In genomic region chr6:149933036-149933435, GRCh38 we compare ENCODE assay signal across 23 cellular contexts. TPM values are rescaled to one million over a fixed set of nuclear protein-coding genes. Genes with fewer than 3 reads are reported as not detected.
A peak's percentile ranks its signal among the peaks of the same experiment; 100 is the strongest.
DNase-seq lines count a peak whose midpoint lies in the region; ATAC-seq and TF ChIP-seq lines count a peak whose summit lies in the region.
"Had no signal": no experiment of that assay in that cellular context is flagged by ENCODE, and none has a peak within 500 bp of the region (broad histone marks: within the 10 kb centered on the region; RNA-seq: fewer than 3 reads in every experiment).

No MANE protein-coding gene starts in this region.

- no peak for ATAC-seq in GM21717 (IDR thresholded peaks at IDR 0.05; ENCODE audit: unreplicated experiment)
- ATAC-seq: A549 had no signal

- no peak for TF ChIP-seq CTCF in PC-9 (conservative IDR thresholded peaks at IDR 0.05)
- no peak for TF ChIP-seq CTCF in vagina (IDR thresholded peaks at IDR 0.05)

- H3K9me3 ChIP-seq in PC-9 (ENCODE audit: insufficient read depth, low read depth) (no peaks in the 10 kb centered on the region), vagina (no peaks in the 10 kb centered on the region)
- H3K9me3 ChIP-seq: A549; BLaER1 treated with 17β-estradiol and CSF1 and Interleukin-3, amounts not matched to agents 10 nM and 100 nM; Peyer's patch; SK-N-SH had no signal

- CTCF ChIA-PET in PC-9 (lab: Charles Lee): no interaction called here

- H3K9me2 ChIP-seq in PC-9 (ENCODE audit: insufficient read depth): no peaks in the 10 kb centered on the region
- H3K9me2 ChIP-seq: SK-N-SH had no signal

- H3K4me3 ChIP-seq in PC-9 (no peak overlapping the region), vagina (no peak overlapping the region)
- H3K4me3 ChIP-seq: A549; BLaER1 treated with 17β-estradiol and CSF1 and Interleukin-3, amounts not matched to agents 10 nM and 100 nM; Peyer's patch had no signal

- H3F3A ChIP-seq in PC-9 (ENCODE audit: insufficient read depth, low read depth): no peaks in the 10 kb centered on the region; the same call in 1 of the 2 replicates

- H4K20me1 ChIP-seq in PC-9 (ENCODE audit: insufficient read depth): no peaks in the 10 kb centered on the region

- H3K27ac ChIP-seq in PC-9: no peak overlapping the region
- H3K27ac ChIP-seq in vagina: no peak overlapping the region
- H3K27ac ChIP-seq: A549; BLaER1 treated with 17β-estradiol and CSF1 and Interleukin-3, amounts not matched to agents 10 nM and 100 nM; KMS-11; Peyer's patch had no signal

- H3K4me1 ChIP-seq in PC-9 (replicated peaks; ENCODE audit: insufficient read depth): peaks cover 20% of the 10 kb centered on the region
- peaks cover under 1% of the 10 kb centered on the region for H3K4me1 ChIP-seq in vagina
- H3K4me1 ChIP-seq: A549 had no signal

- peak overlapping the region; percentile 40 for H3K4me2 ChIP-seq in PC-9
- H3K4me2 ChIP-seq: A549; BLaER1 treated with 17β-estradiol and CSF1 and Interleukin-3, amounts not matched to agents 10 nM and 100 nM; KMS-11; SK-N-SH had no signal

- TF ChIP-seq POLR2A in vagina (IDR thresholded peaks at IDR 0.05): no peak

- H2AFZ ChIP-seq in PC-9: 0 out of 2 replicates have a peak overlapping the region, but pooled peaks have one; percentile 15

- BruUV-seq in PC-9 (replicated peaks; lab: Mats Ljungman, UMichigan): no TSS peak

- POLR2A ChIA-PET in PC-9 (lab: Charles Lee; ENCODE audit: unreplicated experiment): no interaction called here

- DNase-seq in activated effector memory CD4-positive, alpha-beta T cell treated with anti-CD3 and anti-CD28 coated beads, Interleukin-2, amount 50 U/mL, for 16 hours: peak; percentile 37
- DNase-seq in activated effector memory CD4-positive, alpha-beta T cell treated with Interleukin-2 at 50 U/mL for 16 hours: no peak
- DNase-seq in PC-9 (no peak), islet precursor cell (peak; percentile 32), vagina (ENCODE audit: extremely low spot score in 2 of 2) (peak; percentile 9 to 29), NCI-H1436 treated with DMSO at 0.1 percent for 48 hours (lab: John Stamatoyannopoulos, UW) (no peak)
- DNase-seq: AML-193; CD4-positive, alpha-beta T cell; HCEC 1CT; NCI-H1048; NCI-H1694 treated with DMSO at 0.1 percent for 48 hours; NCI-H2081; NCI-H2171; NCI-H226; NCI-H510A; Peyer's patch; SK-N-SH had no signal

- H3K27me3 ChIP-seq in PC-9 (ENCODE audit: insufficient read depth, low read depth) (no peaks in the 10 kb centered on the region), vagina (peaks cover 3% of the 10 kb centered on the region)
- H3K27me3 ChIP-seq: Peyer's patch had no signal

- H3K36me3 ChIP-seq in PC-9 (ENCODE audit: low read depth) (no peaks in the 10 kb centered on the region), vagina (no peaks in the 10 kb centered on the region)
- H3K36me3 ChIP-seq: BLaER1 treated with 17β-estradiol and CSF1 and Interleukin-3, amounts not matched to agents 10 nM and 100 nM; Peyer's patch had no signal

- intact Hi-C loops in PC-9 (cut with micrococcal nuclease; ENCODE audit: unreplicated experiment): loop anchor here (5.0 to 10.0 kb wide), 2 partner anchors 464 to 1402 kb away; no protein-coding TSS in a partner anchor
- intact Hi-C loops in vagina (cut with DNase I): no loop called here

- H3K79me2 ChIP-seq in PC-9 (ENCODE audit: low read depth): no peaks in the 10 kb centered on the region

RNA-seq across cellular contexts. Expression of gene ULBP2, which starts 8.8 kb away (rescaled TPM):
- total RNA-seq in PC-9 (2021) (2.9 and 4.4 TPM in 2 replicates), vagina (not detected)
- total RNA-seq: H1, Peyer's patch had no signal

RNA-seq across cellular contexts. Expression of gene RAET1G, which starts 10.1 kb away (rescaled TPM):
- 0.88 TPM in 1 of 2 replicates, not detected in the other for total RNA-seq in PC-9 (2021)
- 4.9 TPM for total RNA-seq in vagina
- total RNA-seq: CD4-positive, alpha-beta T cell; H1; OCI-LY7; Peyer's patch had no signal

RNA-seq across cellular contexts. Expression of gene ULBP1, which starts 30.7 kb away (rescaled TPM):
- 2.8 and 3.3 TPM in 2 replicates for total RNA-seq in PC-9 (2021)
- total RNA-seq in vagina: not detected
- total RNA-seq: Peyer's patch had no signal

RNA-seq across cellular contexts. Expression of gene RAET1E, which starts 35.1 kb away (rescaled TPM):
- 0.20 TPM in 1 of 2 replicates, not detected in the other for total RNA-seq in PC-9 (2021)
- 27.5 TPM for total RNA-seq in vagina
- total RNA-seq: CD4-positive, alpha-beta T cell; H1; OCI-LY7; Peyer's patch had no signal

Comparison
In these comparisons a context has a peak if more than half of its experiments do, and no peak if none do; other contexts are left out.
1. DNase-seq: peak in activated effector memory CD4-positive, alpha-beta T cell treated with anti-CD3 and anti-CD28 coated beads, Interleukin-2, amount 50 U/mL, for 16 hours (single experiment), islet precursor cell (single experiment) and vagina (2 of 2); none in activated effector memory CD4-positive, alpha-beta T cell treated with Interleukin-2 at 50 U/mL for 16 hours (single experiment), PC-9 (0 of 2) and NCI-H1436 treated with DMSO at 0.1 percent for 48 hours (single experiment).